ENCODE assay signal across 8 cellular contexts in the genomic region with DNA sequence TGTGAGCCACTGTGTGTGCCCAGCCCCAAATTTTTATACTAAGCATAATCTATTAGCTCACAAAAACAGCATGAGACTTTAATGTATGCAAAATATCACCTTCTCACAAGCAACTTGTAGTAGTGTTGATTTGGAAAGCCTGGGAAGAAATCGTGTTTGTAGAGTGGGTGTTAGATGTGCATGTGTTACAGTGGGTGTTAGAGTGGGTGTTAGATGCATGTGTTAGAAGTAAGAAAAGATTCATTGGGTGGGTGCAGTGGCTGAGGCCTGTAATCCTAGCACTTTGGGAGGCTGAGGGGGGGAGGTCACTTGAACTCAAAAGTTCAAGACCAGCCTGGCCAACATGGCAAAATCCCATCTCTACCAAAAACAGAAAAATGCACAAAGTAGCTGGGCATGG.
"Had no signal": no experiment of that assay in that cellular context is flagged by ENCODE, and none has a peak within 500 bp of the region (broad histone marks: within the 10 kb centered on the region; RNA-seq: fewer than 3 reads in every experiment).

No MANE protein-coding gene starts in this region.

- H3K4me3 Mint-ChIP-seq: GM23338, H9, HFFc6 had no signal

- DNase-seq: GM23248, GOT3, H7, H9, HCEC 1CT, HFFc6 had no signal

- H3K4me3 ChIP-seq: GM23248, GM23338, HAP-1 had no signal

- H3K27ac ChIP-seq: GM23248 had no signal

- H2AFZ ChIP-seq: GM23248, GM23338 had no signal

- ATAC-seq: GM23338 had no signal

- H3K27ac Mint-ChIP-seq: GM23338, HFFc6 had no signal

- H3K4me2 ChIP-seq: GM23338 had no signal

- H3K9me3 ChIP-seq: HAP-1 had no signal

- H3K36me3 ChIP-seq: HAP-1 had no signal

- H3K9ac ChIP-seq: GM23248 had no signal

- H3K9me3 Mint-ChIP-seq: HFFc6 had no signal
